In genomic region chr14:31013841-31014240, GRCh38 we compare ENCODE assay signal across 28 cellular contexts.
"Had no signal": no experiment of that assay in that cellular context is flagged by ENCODE, and none has a peak within 500 bp of the region (broad histone marks: within the 10 kb centered on the region; RNA-seq: fewer than 3 reads in every experiment).

No MANE protein-coding gene starts in this region.

- H3K4me3 Mint-ChIP-seq: stimulated activated effector memory CD8-positive, alpha-beta T cell treated with anti-CD3 and anti-CD28 coated beads, Interleukin-12 subunit alpha, Interleukin-12 subunit beta, amount 100 ng/mL, for 72 hours; stimulated activated memory B cell treated with anti-CD40 and anti-IgM and Interleukin-4, amounts not matched to agents 10 μg/mL and 1 μg/mL and 100 μg/mL, for 72 hours; stimulated activated naive B cell treated with anti-CD40 and anti-IgM and Interleukin-4, amounts not matched to agents 10 μg/mL and 1 μg/mL and 100 μg/mL, for 72 hours; stimulated activated naive CD8-positive, alpha-beta T cell treated with anti-CD3 and anti-CD28 coated beads, Interleukin-15, amount 100 ng/mL, for 72 hours; stimulated activated naive CD8-positive, alpha-beta T cell treated with anti-CD3 and anti-CD28 coated beads, Interleukin-15, Interleukin-2, amounts not matched to agents 100 ng/mL and 50 ng/mL, for 24 hours; type B pancreatic cell had no signal

- DNase-seq: stimulated activated CD4-positive, alpha-beta T cell treated with anti-CD3 and anti-CD28 coated beads, Interleukin-2, amount 100 ng/mL, for 48 hours; stimulated activated CD4-positive, alpha-beta T cell treated with anti-CD3 and anti-CD28 coated beads, Interleukin-4, amount 100 ng/mL, for 1 hour; stimulated activated CD4-positive, alpha-beta T cell treated with anti-CD3 and anti-CD28 coated beads, Interleukin-4, amount 100 ng/mL, for 24 hours; stimulated activated CD4-positive, alpha-beta T cell treated with anti-CD3 and anti-CD28 coated beads, Interleukin-4, amount 100 ng/mL, for 4 hours; stimulated activated CD8-positive, alpha-beta memory T cell treated with anti-CD3 and anti-CD28 coated beads, Interleukin-4, amount 100 ng/mL, for 48 hours; stimulated activated naive B cell treated with anti-CD40 and anti-IgM and Interleukin-4, amounts not matched to agents 10 μg/mL and 1 μg/mL and 100 μg/mL, for 72 hours; stimulated activated naive CD4-positive, alpha-beta T cell; stimulated activated naive CD4-positive, alpha-beta T cell treated with Interleukin-2 at 50 U/mL for 16 hours; stimulated activated naive CD8-positive, alpha-beta T cell treated with anti-CD3 and anti-CD28 coated beads, Interleukin-15, amount 100 ng/mL, for 72 hours; stimulated activated naive CD8-positive, alpha-beta T cell treated with anti-CD3 and anti-CD28 coated beads, Interleukin-15, Interleukin-2, amounts not matched to agents 100 U/mL and 50 U/mL, for 24 hours; stomach; substantia nigra; testis; thyroid gland; tibial artery; transverse colon; upper lobe of left lung; upper lobe of right lung; uterus had no signal

- H3K36me3 ChIP-seq: thoracic aorta, thyroid gland, transverse colon, uterus, vagina had no signal

- H3K4me3 ChIP-seq: stomach, suprapubic skin, testis, thoracic aorta, thyroid gland, tibial artery, tibial nerve, transverse colon, upper lobe of left lung, upper lobe of right lung, uterus, vagina had no signal

- H3K4me1 ChIP-seq: suprapubic skin, testis, thyroid gland, upper lobe of right lung, uterus had no signal

- H3K9me3 ChIP-seq: stomach, suprapubic skin, testis, thoracic aorta, thyroid gland, tibial artery, tibial nerve, transverse colon, upper lobe of left lung, upper lobe of right lung, uterus, vagina had no signal

- H3K27me3 Mint-ChIP-seq: stimulated activated memory B cell treated with anti-CD40 and anti-IgM and Interleukin-4, amounts not matched to agents 10 μg/mL and 1 μg/mL and 100 μg/mL, for 72 hours; stimulated activated naive B cell treated with anti-CD40 and anti-IgM and Interleukin-4, amounts not matched to agents 10 μg/mL and 1 μg/mL and 100 μg/mL, for 72 hours; stimulated activated naive CD8-positive, alpha-beta T cell treated with anti-CD3 and anti-CD28 coated beads, Interleukin-15, amount 100 ng/mL, for 72 hours; stimulated activated naive CD8-positive, alpha-beta T cell treated with anti-CD3 and anti-CD28 coated beads, Interleukin-15, Interleukin-2, amounts not matched to agents 100 ng/mL and 50 ng/mL, for 24 hours; type B pancreatic cell had no signal

- H3K9me3 Mint-ChIP-seq: stimulated activated effector memory CD8-positive, alpha-beta T cell treated with anti-CD3 and anti-CD28 coated beads, Interleukin-12 subunit alpha, Interleukin-12 subunit beta, amount 100 ng/mL, for 72 hours; stimulated activated memory B cell treated with anti-CD40 and anti-IgM and Interleukin-4, amounts not matched to agents 10 μg/mL and 1 μg/mL and 100 μg/mL, for 72 hours; stimulated activated naive B cell treated with anti-CD40 and anti-IgM and Interleukin-4, amounts not matched to agents 10 μg/mL and 1 μg/mL and 100 μg/mL, for 72 hours; stimulated activated naive CD8-positive, alpha-beta T cell treated with anti-CD3 and anti-CD28 coated beads, Interleukin-15, amount 100 ng/mL, for 72 hours; stimulated activated naive CD8-positive, alpha-beta T cell treated with anti-CD3 and anti-CD28 coated beads, Interleukin-15, Interleukin-2, amounts not matched to agents 100 ng/mL and 50 ng/mL, for 24 hours; type B pancreatic cell had no signal

- FAIRE-seq: urothelium cell line had no signal

- H3K27me3 ChIP-seq: stomach, suprapubic skin, testis, thyroid gland, tibial artery, tibial nerve, transverse colon, upper lobe of left lung, upper lobe of right lung, uterus, vagina had no signal

- ATAC-seq: stimulated activated effector memory CD8-positive, alpha-beta T cell treated with anti-CD3 and anti-CD28 coated beads, Interleukin-12 subunit alpha, Interleukin-12 subunit beta, amount 100 ng/mL, for 72 hours; stimulated activated memory B cell treated with anti-CD40 and anti-IgM and Interleukin-4, amounts not matched to agents 10 μg/mL and 1 μg/mL and 100 μg/mL, for 72 hours; stimulated activated naive B cell treated with anti-CD40 and anti-IgM and Interleukin-4, amounts not matched to agents 10 μg/mL and 1 μg/mL and 100 μg/mL, for 72 hours; stimulated activated naive CD8-positive, alpha-beta T cell treated with anti-CD3 and anti-CD28 coated beads, Interleukin-15, amount 100 ng/mL, for 72 hours; stimulated activated naive CD8-positive, alpha-beta T cell treated with anti-CD3 and anti-CD28 coated beads, Interleukin-15, Interleukin-2, amounts not matched to agents 100 U/mL and 50 U/mL, for 24 hours; upper lobe of right lung had no signal

- H3K27ac ChIP-seq: stomach, suprapubic skin, testis, thoracic aorta, thyroid gland, tibial artery, tibial nerve, transverse colon, upper lobe of left lung, upper lobe of right lung, uterus, vagina had no signal

- H3K27ac Mint-ChIP-seq: stimulated activated memory B cell treated with anti-CD40 and anti-IgM and Interleukin-4, amounts not matched to agents 10 μg/mL and 1 μg/mL and 100 μg/mL, for 72 hours; stimulated activated naive B cell treated with anti-CD40 and anti-IgM and Interleukin-4, amounts not matched to agents 10 μg/mL and 1 μg/mL and 100 μg/mL, for 72 hours; stimulated activated naive CD8-positive, alpha-beta T cell treated with anti-CD3 and anti-CD28 coated beads, Interleukin-15, amount 100 ng/mL, for 72 hours; stimulated activated naive CD8-positive, alpha-beta T cell treated with anti-CD3 and anti-CD28 coated beads, Interleukin-15, Interleukin-2, amounts not matched to agents 100 ng/mL and 50 ng/mL, for 24 hours; type B pancreatic cell had no signal

- H3K4me1 Mint-ChIP-seq: stimulated activated effector memory CD8-positive, alpha-beta T cell treated with anti-CD3 and anti-CD28 coated beads, Interleukin-12 subunit alpha, Interleukin-12 subunit beta, amount 100 ng/mL, for 72 hours had no signal
